Comparison of ENCODE assay signal across 18 cellular contexts in the genomic region with DNA sequence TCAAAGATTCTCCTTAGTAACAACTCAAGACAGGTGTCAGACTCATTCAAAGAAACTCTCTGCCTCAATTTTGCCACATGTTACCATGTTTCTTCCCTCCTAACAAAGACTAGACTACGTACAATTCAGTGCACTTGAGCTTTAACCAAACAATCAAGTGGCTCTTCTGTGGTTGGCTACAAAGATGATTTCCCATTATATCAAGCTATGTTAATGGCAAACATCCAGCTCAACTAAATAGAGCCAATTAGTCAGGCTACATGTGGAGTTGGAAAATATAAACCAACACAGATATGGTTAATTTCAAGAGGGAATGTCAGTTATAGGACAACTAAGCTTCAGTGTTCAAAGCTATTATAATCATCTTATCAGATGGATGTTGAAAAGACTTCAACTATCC.
"Had no signal": no experiment of that assay in that cellular context is flagged by ENCODE, and none has a peak within 500 bp of the region (broad histone marks: within the 10 kb centered on the region; RNA-seq: fewer than 3 reads in every experiment).

No MANE protein-coding gene starts in this region.

- H3K27me3 ChIP-seq: breast epithelium, gastrocnemius medialis, upper lobe of right lung had no signal

- DNase-seq: activated CD4-positive, alpha-beta T cell treated with anti-CD3 and anti-CD28 coated beads, Interleukin-2, amount 10 ng/mL, durations not matched to agents 7 days and 5 days; activated CD8-positive, alpha-beta memory T cell treated with anti-CD3 and anti-CD28 coated beads, Interleukin-2, amount 50 U/mL, for 4 hours; activated effector memory CD4-positive, alpha-beta T cell treated with anti-CD3 and anti-CD28 coated beads, Interleukin-2, amount 50 U/mL, for 16 hours; activated naive CD4-positive, alpha-beta T cell treated with anti-CD3 and anti-CD28 coated beads, Interleukin-2, amount 50 U/mL, for 16 hours; activated T-cell treated with anti-CD3 and anti-CD28 coated beads, Interleukin-2, amount 50 U/mL, for 72 hours; aorta; cortex of kidney; erythroblast; gastrocnemius medialis; head of caudate nucleus; kidney; left ventricle myocardium inferior; mammary epithelial cell; midbrain; occipital lobe; stimulated activated naive CD4-positive, alpha-beta T cell; upper lobe of right lung had no signal

- H3K4me1 ChIP-seq: breast epithelium, gastrocnemius medialis, left ventricle myocardium inferior, upper lobe of right lung had no signal

- H3K4me3 ChIP-seq: breast epithelium, gastrocnemius medialis, left ventricle myocardium inferior, upper lobe of right lung had no signal

- H3K36me3 ChIP-seq: breast epithelium, gastrocnemius medialis, left ventricle myocardium inferior, upper lobe of right lung had no signal

- H3K9me3 ChIP-seq: breast epithelium, gastrocnemius medialis, left ventricle myocardium inferior, upper lobe of right lung had no signal

- H3K27ac ChIP-seq: breast epithelium, gastrocnemius medialis, left ventricle myocardium inferior, upper lobe of right lung had no signal
